In the genomic region with DNA sequence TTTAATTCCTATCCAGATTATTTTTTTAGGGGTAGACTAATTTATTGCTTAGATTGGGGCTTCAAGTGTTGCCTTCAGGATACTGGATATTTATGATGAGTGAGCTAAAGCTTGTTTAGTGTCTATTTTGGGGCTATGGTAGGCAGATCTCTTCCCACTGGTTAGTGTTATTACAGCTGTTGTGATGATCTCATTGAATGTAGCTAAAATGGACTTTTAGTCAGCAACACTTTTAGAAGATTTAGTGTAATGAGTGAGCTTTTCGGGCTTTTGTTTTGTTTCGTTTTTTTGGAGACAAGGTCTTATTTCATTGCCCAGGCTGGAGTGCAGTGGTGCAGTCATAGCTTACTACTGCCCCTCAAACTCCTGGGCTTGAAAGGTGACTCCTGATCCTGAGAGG, we compare ENCODE assay signal across 12 cellular contexts. TPM values are rescaled to one million over a fixed set of nuclear protein-coding genes. Genes with fewer than 3 reads are reported as not detected.
DNase-seq lines count a peak whose midpoint lies in the region; TF ChIP-seq lines count a peak whose summit lies in the region.
"Had no signal": no experiment of that assay in that cellular context is flagged by ENCODE, and none has a peak within 500 bp of the region (broad histone marks: within the 10 kb centered on the region; RNA-seq: fewer than 3 reads in every experiment).

No MANE protein-coding gene starts in this region.

- H3K4me1 Mint-ChIP-seq in CD14-positive monocyte (peaks cover 8% of the 10 kb centered on the region), progenitor cell of endocrine pancreas (ENCODE audit: low read depth) (peaks cover 9% of the 10 kb centered on the region)

- H3K27ac Mint-ChIP-seq in CD14-positive monocyte, result peak overlapping the region in 4 of 7 donors; percentile 13 to 52 (median 38)
- peak overlapping the region; percentile 86 for H3K27ac Mint-ChIP-seq in progenitor cell of endocrine pancreas

- TF ChIP-seq CTCF in CD14-positive monocyte (IDR thresholded peaks at IDR 0.05), result no peak
- TF ChIP-seq CTCF in fibroblast of mammary gland (conservative IDR thresholded peaks at IDR 0.05; ENCODE audit: control insufficient read depth, insufficient read depth, low read depth, low read length), result no peak
- TF ChIP-seq CTCF in progenitor cell of endocrine pancreas (IDR thresholded peaks at IDR 0.05; ENCODE audit: unreplicated experiment), result no peak

- no peak for TF ChIP-seq POLR2A in erythroblast (IDR thresholded peaks at IDR 0.05; ENCODE audit: low read length)

- H3K4me3 ChIP-seq in fibroblast of mammary gland (ENCODE audit: control insufficient read depth, low read depth, low read length), result no peak overlapping the region

- intact Hi-C loops in CD14-positive monocyte (cut with micrococcal nuclease), result no loop called here

- no peak overlapping the region for H3K27ac ChIP-seq in substantia nigra (ENCODE audit: low read depth, low read length, poor library complexity, severe bottlenecking)

- H3K27me3 Mint-ChIP-seq in CD14-positive monocyte (ENCODE audit: low read depth in 3 of 3), result peaks cover 0 to 1% (median 0%) of the 10 kb centered on the region in 3 donors
- no peaks in the 10 kb centered on the region for H3K27me3 Mint-ChIP-seq in progenitor cell of endocrine pancreas

- no peak for DNase-seq in CD14-positive monocyte (ENCODE audit: low spot score)
- DNase-seq in LHCN-M2 (ENCODE audit: low read depth), result peak; percentile 94
- peak; percentile 76 for DNase-seq in fibroblast of mammary gland (ENCODE audit: low read depth)
- DNase-seq in progenitor cell of endocrine pancreas (ENCODE audit: low spot score, unreplicated experiment), result no peak
- DNase-seq in iPS-NIHi11 (ENCODE audit: low spot score), result no peak
- no peak for DNase-seq in cerebellum (ENCODE audit: low spot score)
- no peak for DNase-seq in erythroblast (lab: John Stamatoyannopoulos, UW)
- DNase-seq in substantia nigra (lab: John Stamatoyannopoulos, UW), result no peak
- DNase-seq: mesendoderm, NCI-H146, NCI-H774, SHP77 treated with DMSO at 0.1 percent for 48 hours had no signal

- H3K36me3 Mint-ChIP-seq in CD14-positive monocyte, result peaks cover 33 to 73% of the 10 kb centered on the region in 2 donors
- H3K36me3 Mint-ChIP-seq in progenitor cell of endocrine pancreas (ENCODE audit: insufficient read depth), result peaks cover 19% of the 10 kb centered on the region

- H3K4me3 Mint-ChIP-seq in CD14-positive monocyte, result no peak overlapping the region
- H3K4me3 Mint-ChIP-seq in progenitor cell of endocrine pancreas (ENCODE audit: low read depth), result no peak overlapping the region

- H3K9me3 Mint-ChIP-seq in CD14-positive monocyte (peaks cover 0 to 2% (median 0%) of the 10 kb centered on the region in 7 donors), progenitor cell of endocrine pancreas (ENCODE audit: low read depth) (no peaks in the 10 kb centered on the region)

RNA-seq across cellular contexts. Expression of a gene that starts 14.2 kb away (rescaled TPM):
- polyA plus RNA-seq in CD14-positive monocyte, result 10 to 100 TPM; 35.7 to 63.4 TPM
- total RNA-seq in LHCN-M2 (2014; rRNA removed) (71.0 and 87.7 TPM in 2 replicates), progenitor cell of endocrine pancreas (142 and 145 TPM in 2 replicates), cerebellum (71.7 TPM)
- 41.5 TPM for polyA plus RNA-seq in LHCN-M2 (2012)

Comparison
In these comparisons a context has a peak if more than half of its experiments do, and no peak if none do; other contexts are left out.
1. DNase-seq: peak in LHCN-M2 (single experiment) and fibroblast of mammary gland (single experiment); none in CD14-positive monocyte (single experiment), progenitor cell of endocrine pancreas (single experiment), iPS-NIHi11 (single experiment), cerebellum (single experiment), erythroblast (0 of 2) and substantia nigra (0 of 49).